In the genomic region with DNA sequence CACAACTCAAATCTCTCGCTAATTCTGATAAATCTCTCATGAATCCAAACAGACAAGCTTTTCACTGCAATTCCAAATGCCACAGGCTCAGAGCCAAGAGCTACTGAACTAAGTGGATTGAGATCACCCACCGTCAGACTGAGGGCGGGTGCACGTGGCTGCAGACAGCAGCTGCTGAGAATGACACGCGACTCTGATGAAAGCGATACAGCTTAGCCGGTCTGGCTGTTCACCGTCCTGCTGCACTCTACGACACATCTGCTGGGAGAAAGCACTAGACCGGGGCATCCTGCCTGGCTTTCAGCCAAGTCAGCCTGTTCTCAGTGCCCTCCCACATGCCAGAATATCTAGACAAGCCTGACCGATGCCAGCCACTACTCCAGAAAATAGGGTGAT, we compare ENCODE assay signal across 9 cellular contexts. TPM values are rescaled to one million over a fixed set of nuclear protein-coding genes. Genes with fewer than 3 reads are reported as not detected.
DNase-seq lines count a peak whose midpoint lies in the region; ATAC-seq, FAIRE-seq and TF ChIP-seq lines count a peak whose summit lies in the region.
"Had no signal": no experiment of that assay in that cellular context is flagged by ENCODE, and none has a peak within 500 bp of the region (broad histone marks: within the 10 kb centered on the region; RNA-seq: fewer than 3 reads in every experiment).

No MANE protein-coding gene starts in this region.

- no peak for TF ChIP-seq EP300 in HepG2 (IDR thresholded peaks at IDR 0.05; ENCODE audit: low read depth in 2 of 2, low read length in 2 of 2)
- no peak for TF ChIP-seq EP300 in HepG2 (CRISPR knock-in tag; IDR thresholded peaks at IDR 0.05; ENCODE audit: borderline replicate concordance)

- FAIRE-seq in HepG2 (lab: Jason Lieb, UNC): no peak

- H3K4me3 ChIP-seq in right lobe of liver (no peak overlapping the region), HepG2 (replicated peaks in 1 of 3; ENCODE audit: insufficient read depth in 1 of 3, low read depth in 2 of 3, low read length in 3 of 3) (no peak overlapping the region)

- no peak overlapping the region for H3K4me3 Mint-ChIP-seq in activated T-helper 1 cell treated with anti-CD3 and anti-CD28 coated beads, Interleukin-12 subunit alpha, Interleukin-12 subunit beta, Interleukin-2, Interleukin-4 antibody, amounts not matched to agents 30 ng/mL and 10 ng/mL and 1 ng/mL, durations not matched to agents 14 hours and 24 hours and 36 hours

- CTCF ChIA-PET in HepG2 (lab: Yijun Ruan, JAX; ENCODE audit: low intra/inter-chr PET ratio, low total read pairs): no interaction called here

- H3K4me2 ChIP-seq in HepG2 (ENCODE audit: low read depth, low read length): no peak overlapping the region

- H3K36me3 Mint-ChIP-seq in activated T-helper 1 cell treated with anti-CD3 and anti-CD28 coated beads, Interleukin-12 subunit alpha, Interleukin-12 subunit beta, Interleukin-2, Interleukin-4 antibody, amounts not matched to agents 30 ng/mL and 10 ng/mL and 1 ng/mL, durations not matched to agents 14 hours and 24 hours and 36 hours (ENCODE audit: low read depth): peaks cover 36% of the 10 kb centered on the region

- H3K27ac Mint-ChIP-seq in activated T-helper 1 cell treated with anti-CD3 and anti-CD28 coated beads, Interleukin-12 subunit alpha, Interleukin-12 subunit beta, Interleukin-2, Interleukin-4 antibody, amounts not matched to agents 30 ng/mL and 10 ng/mL and 1 ng/mL, durations not matched to agents 14 hours and 24 hours and 36 hours: no peak overlapping the region

- H2AFZ ChIP-seq in HepG2 (ENCODE audit: low read length): no peak overlapping the region

- H3K4me1 Mint-ChIP-seq in activated T-helper 1 cell treated with anti-CD3 and anti-CD28 coated beads, Interleukin-12 subunit alpha, Interleukin-12 subunit beta, Interleukin-2, Interleukin-4 antibody, amounts not matched to agents 30 ng/mL and 10 ng/mL and 1 ng/mL, durations not matched to agents 14 hours and 24 hours and 36 hours (ENCODE audit: low read depth): peaks cover 7% of the 10 kb centered on the region

- peaks cover 3% of the 10 kb centered on the region; the same call in 1 of the 2 replicates for H4K20me1 ChIP-seq in HepG2 (ENCODE audit: insufficient read depth, low read length)

- no peak overlapping the region for H3K9ac ChIP-seq in HepG2 (ENCODE audit: insufficient read depth, low read depth, low read length)

- DNase-seq in right lobe of liver (no peak), HepG2 (ENCODE audit: low spot score) (no peak), NCI-H187 treated with DMSO at 0.1 percent for 48 hours (lab: John Stamatoyannopoulos, UW) (peak; percentile 58), amygdala (lab: John Stamatoyannopoulos, UW) (peak in 54 of 56 donors; percentile 24 to 97 (median 80)), inferior parietal cortex (ENCODE audit: extremely low spot score) (peak; percentile 88)
- no peak for DNase-seq in activated T-helper 1 cell treated with anti-CD3 and anti-CD28 coated beads, Interleukin-12 subunit alpha, Interleukin-12 subunit beta, Interleukin-2, Interleukin-4 antibody, amounts not matched to agents 30 ng/mL and 10 ng/mL and 1 ng/mL, durations not matched to agents 14 hours and 24 hours and 36 hours (ENCODE audit: low spot score)
- no peak for DNase-seq in activated T-cell treated with anti-CD3 and anti-CD28 coated beads, Interleukin-2, amount 50 U/mL, for 1 hour

- BruUV-seq in HepG2 (replicated peaks; lab: Mats Ljungman, UMichigan): no TSS peak

- POLR2A ChIA-PET in HepG2 (lab: Yijun Ruan, JAX): no interaction called here

- in situ Hi-C loops in HepG2 (cut with HindIII; ENCODE audit: extremely low pct_ligation_motif_present, low pct_unique_long_range_greater_than_20kb): no loop called here

- intact Hi-C loops in right lobe of liver (cut with DNase I): no loop called here
- intact Hi-C loops in HepG2 (cut with micrococcal nuclease; ENCODE audit: unreplicated experiment): no loop called here
- intact Hi-C loops in activated T-helper 1 cell treated with anti-CD3 and anti-CD28 coated beads, Interleukin-12 subunit alpha, Interleukin-12 subunit beta, Interleukin-2, Interleukin-4 antibody, amounts not matched to agents 30 ng/mL and 10 ng/mL and 1 ng/mL, durations not matched to agents 14 hours and 24 hours and 36 hours (cut with micrococcal nuclease): no loop called here

- H3K9me3 ChIP-seq in right lobe of liver (no peaks in the 10 kb centered on the region), HepG2 (ENCODE audit: low read length) (no peaks in the 10 kb centered on the region)

- H3K36me3 ChIP-seq in right lobe of liver (peaks cover 0 to 3% (median 1%) of the 10 kb centered on the region in 4 donors), HepG2 (replicated peaks in 1 of 2; ENCODE audit: control insufficient read depth in 1 of 2, insufficient read depth in 2 of 2, low read length in 2 of 2) (peaks cover 20 to 53% of the 10 kb centered on the region in 2 experiments; a peak in 4 of 5 replicates)

- H3K4me1 ChIP-seq in right lobe of liver: no peaks in the 10 kb centered on the region
- H3K4me1 ChIP-seq in HepG2 (ENCODE audit: insufficient read depth, low read length): peaks cover 14% of the 10 kb centered on the region

- ATAC-seq in right lobe of liver (peak in 3 of 4 donors; percentile 18 to 36 (median 33)), HepG2 (no peak), HG02588 (IDR thresholded peaks at IDR 0.05; ENCODE audit: unreplicated experiment) (no peak)

- 58% methylated on average over 2 of the region's 12 CpGs for WGBS in right lobe of liver (ENCODE audit: insufficient coverage, low coverage, low lambda C conversion rate, missing lambda C conversion rate)
- 97% methylated on average over 12 of the region's 12 CpGs for WGBS in HepG2 (ENCODE audit: low lambda C conversion rate)

- H3K27ac ChIP-seq in right lobe of liver: no peak overlapping the region
- H3K27ac ChIP-seq in HepG2 (ENCODE audit: extremely low read length, insufficient read depth, low read length): no peak overlapping the region
- H3K27ac ChIP-seq: VCaP had no signal

- no peaks in the 10 kb centered on the region for H3K27me3 Mint-ChIP-seq in activated T-helper 1 cell treated with anti-CD3 and anti-CD28 coated beads, Interleukin-12 subunit alpha, Interleukin-12 subunit beta, Interleukin-2, Interleukin-4 antibody, amounts not matched to agents 30 ng/mL and 10 ng/mL and 1 ng/mL, durations not matched to agents 14 hours and 24 hours and 36 hours (ENCODE audit: insufficient read depth)

- no peaks in the 10 kb centered on the region for H3K27me3 ChIP-seq in right lobe of liver
- no peaks in the 10 kb centered on the region for H3K27me3 ChIP-seq in HepG2 (ENCODE audit: control insufficient read depth in 1 of 2, insufficient read depth in 2 of 2, low read length in 2 of 2)

- H3K79me2 ChIP-seq in HepG2 (ENCODE audit: insufficient read depth, low read length): no peaks in the 10 kb centered on the region

- TF ChIP-seq CTCF in right lobe of liver (IDR thresholded peaks at IDR 0.05) (no peak), HepG2 (CRISPR knock-in tag; IDR thresholded peaks at IDR 0.05) (no peak)

- no peaks in the 10 kb centered on the region for H3K9me3 Mint-ChIP-seq in activated T-helper 1 cell treated with anti-CD3 and anti-CD28 coated beads, Interleukin-12 subunit alpha, Interleukin-12 subunit beta, Interleukin-2, Interleukin-4 antibody, amounts not matched to agents 30 ng/mL and 10 ng/mL and 1 ng/mL, durations not matched to agents 14 hours and 24 hours and 36 hours

- TF ChIP-seq POLR2A in right lobe of liver (IDR thresholded peaks at IDR 0.05): no peak
- no peak for TF ChIP-seq POLR2A in HepG2 (IDR thresholded peaks at IDR 0.05; ENCODE audit: insufficient read depth in 1 of 2, low read depth in 2 of 2, low read length in 2 of 2)

- TF ChIP-seq RAD21 in HepG2 (CRISPR knock-in tag; IDR thresholded peaks at IDR 0.05): no peak

RNA-seq across cellular contexts. Expression of a gene that starts 42.6 kb away (rescaled TPM):
- total RNA-seq in right lobe of liver: 10 to 100 TPM; 11.6 to 22.7 (median 14.4) TPM
- total RNA-seq in HepG2 (2016; rRNA removed; fragmentation: Illumina TruSeq; extraction: Trizol): 26.7 and 31.8 TPM in 2 replicates
- 19.6 and 21.0 TPM in 2 replicates for total RNA-seq in HepG2 (2016; cell fraction: cytosol; rRNA removed; fragmentation: Illumina TruSeq; extraction: Trizol; ENCODE audit: low read depth)
- total RNA-seq in HepG2 (2016; cell fraction: insoluble cytoplasmic fraction; rRNA removed; fragmentation: Illumina TruSeq; extraction: Trizol): 27.2 and 34.0 TPM in 2 replicates
- 12.7 and 13.0 TPM in 2 replicates for total RNA-seq in HepG2 (2016; cell fraction: membrane; rRNA removed; fragmentation: Illumina TruSeq; extraction: Trizol)
- total RNA-seq in HepG2 (2016; cell fraction: nucleus; rRNA removed; fragmentation: Illumina TruSeq; extraction: Trizol): 35.2 and 38.5 TPM in 2 replicates
- polyA plus RNA-seq in HepG2 (2011; rRNA removed): 18.7 and 22.7 TPM in 2 replicates
- polyA plus RNA-seq in HepG2 (2011; cell fraction: cytosol; rRNA removed): 8.9 and 14.1 TPM in 2 replicates
- polyA plus RNA-seq in HepG2 (2011; cell fraction: nucleus; rRNA removed): 122 TPM in 2 replicates
- 24.2 and 33.3 TPM in 2 replicates for polyA plus RNA-seq in HepG2 (2012)
- polyA plus RNA-seq in HepG2 (2016; cell fraction: cytosol; fragmentation: Illumina TruSeq; extraction: Trizol; ENCODE audit: low read depth): 3.6 TPM in 2 replicates
- 25.4 and 27.5 TPM in 2 replicates for polyA plus RNA-seq in HepG2 (2016; cell fraction: insoluble cytoplasmic fraction; fragmentation: Illumina TruSeq; extraction: Trizol; ENCODE audit: low read depth)
- 6.5 and 8.9 TPM in 2 replicates for polyA plus RNA-seq in HepG2 (2016; cell fraction: membrane; fragmentation: Illumina TruSeq; extraction: Trizol; ENCODE audit: low read depth)
- 82.6 and 96.2 TPM in 2 replicates for polyA plus RNA-seq in HepG2 (2016; cell fraction: nucleus; fragmentation: Illumina TruSeq; extraction: Trizol; ENCODE audit: insufficient read depth, low read depth)
- polyA minus RNA-seq in HepG2 (2011; rRNA and poly(A)+ RNA removed; ENCODE audit: low replicate concordance): 24.4 and 42.1 TPM in 2 replicates
- 8.9 and 11.7 TPM in 2 replicates for polyA minus RNA-seq in HepG2 (2011; cell fraction: cytosol; rRNA and poly(A)+ RNA removed)
- polyA minus RNA-seq in HepG2 (2011; cell fraction: nucleus; rRNA and poly(A)+ RNA removed): 42.6 and 46.6 TPM in 2 replicates
- 85.6 and 93.7 TPM in 2 replicates for total RNA-seq in activated T-helper 1 cell treated with anti-CD3 and anti-CD28 coated beads, Interleukin-12 subunit alpha, Interleukin-12 subunit beta, Interleukin-2, Interleukin-4 antibody, amounts not matched to agents 30 ng/mL and 10 ng/mL and 1 ng/mL, durations not matched to agents 14 hours and 24 hours and 36 hours

Comparison
In these comparisons a context has a peak if more than half of its experiments do, and no peak if none do; other contexts are left out.
1. ATAC-seq: peak in right lobe of liver (3 of 4); none in HepG2 (single experiment) and HG02588 (single experiment).
2. DNase-seq: peak in NCI-H187 treated with DMSO at 0.1 percent for 48 hours (single experiment), amygdala (54 of 56) and inferior parietal cortex (single experiment); none in right lobe of liver (0 of 3), HepG2 (single experiment), activated T-helper 1 cell treated with anti-CD3 and anti-CD28 coated beads, Interleukin-12 subunit alpha, Interleukin-12 subunit beta, Interleukin-2, Interleukin-4 antibody, amounts not matched to agents 30 ng/mL and 10 ng/mL and 1 ng/mL, durations not matched to agents 14 hours and 24 hours and 36 hours (single experiment) and activated T-cell treated with anti-CD3 and anti-CD28 coated beads, Interleukin-2, amount 50 U/mL, for 1 hour (single experiment).